In the genomic region with DNA sequence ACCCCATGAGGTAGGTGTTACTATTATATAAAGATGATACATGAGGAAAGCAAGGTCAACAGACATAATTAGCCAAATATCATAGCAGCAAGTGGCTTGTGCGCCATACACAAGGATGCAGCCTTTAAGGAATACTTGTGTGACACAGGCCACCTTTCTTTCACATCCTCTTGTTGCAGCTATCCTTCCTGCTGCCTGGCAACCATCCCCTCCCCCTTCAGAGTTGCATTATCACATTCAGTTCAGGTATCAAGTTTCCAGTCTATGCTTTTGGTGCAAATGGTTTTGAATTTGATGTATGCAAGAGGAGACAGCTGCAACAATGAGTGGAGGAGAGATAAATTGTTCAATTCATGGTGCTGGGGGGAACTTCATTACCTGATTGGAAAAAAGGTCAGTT, we compare ENCODE assay signal across 15 cellular contexts. TPM values are rescaled to one million over a fixed set of nuclear protein-coding genes. Genes with fewer than 3 reads are reported as not detected.
DNase-seq lines count a peak whose midpoint lies in the region; FAIRE-seq and TF ChIP-seq lines count a peak whose summit lies in the region.
"Had no signal": no experiment of that assay in that cellular context is flagged by ENCODE, and none has a peak within 500 bp of the region (broad histone marks: within the 10 kb centered on the region; RNA-seq: fewer than 3 reads in every experiment).

No MANE protein-coding gene starts in this region.

- FAIRE-seq in GM12891 (lab: Jason Lieb, UNC), result peak; percentile 88

- no peak for TF ChIP-seq POLR2A in GM12891 (IDR thresholded peaks at IDR 0.05; ENCODE audit: low read depth, low read length)

- peak; percentile 26 for DNase-seq in COLO668 (lab: John Stamatoyannopoulos, UW; ENCODE audit: unreplicated experiment)
- no peak for DNase-seq in GM12891 (ENCODE audit: insufficient read length, low spot score)
- peak; percentile 77 for DNase-seq in NCI-H146 (lab: John Stamatoyannopoulos, UW)
- DNase-seq in NCI-H748 treated with DMSO at 0.1 percent for 48 hours (lab: John Stamatoyannopoulos, UW), result peak; percentile 54
- no peak for DNase-seq in Ammon's horn (ENCODE audit: low spot score)
- no peak for DNase-seq in AG20443 (ENCODE audit: low spot score)
- no peak for DNase-seq in stimulated activated CD4-positive, alpha-beta T cell treated with anti-CD3 and anti-CD28 coated beads, Interleukin-2, amount 100 ng/mL, for 24 hours
- DNase-seq in cortex of kidney (lab: John Stamatoyannopoulos, UW), result no peak
- DNase-seq: activated CD4-positive, alpha-beta memory T cell treated with anti-CD3 and anti-CD28 coated beads, Interleukin-2, amount 10 ng/mL, durations not matched to agents 7 days and 5 days; activated naive CD8-positive, alpha-beta T cell treated with anti-CD3 and anti-CD28 coated beads for 36 hours; activated T-cell treated with anti-CD3 and anti-CD28 coated beads, Interleukin-2, amount 50 U/mL, for 48 hours; dermis blood vessel endothelial cell; foreskin keratinocyte; kidney glomerular epithelial cell; stimulated activated CD4-positive, alpha-beta T cell treated with anti-CD3 and anti-CD28 coated beads, Interleukin-4, amount 100 ng/mL, for 1 hour had no signal

TF ChIP-seq in GM12891, 5 proteins besides CTCF, POLR2A, EP300 and RAD21:
- no peak for TF ChIP-seq PAX5 (IDR thresholded peaks at IDR 0.05; ENCODE audit: insufficient read depth, low read length, severe bottlenecking)
- TF ChIP-seq POU2F2 (IDR thresholded peaks at IDR 0.05; ENCODE audit: low read depth, low read length), result no peak
- no peak for TF ChIP-seq TAF1 (IDR thresholded peaks at IDR 0.05; ENCODE audit: low read depth, low read length)
- TF ChIP-seq SPI1 (IDR thresholded peaks at IDR 0.05; ENCODE audit: low read depth, low read length), result no peak
- TF ChIP-seq POLR2AphosphoS5 (IDR thresholded peaks at IDR 0.05; ENCODE audit: low read depth, low read length), result no peak
TF ChIP-seq in GM12891: peak in this region for 0.

RNA-seq across cellular contexts. Expression of a gene that starts 6.4 kb away (rescaled TPM):
- 0.23 TPM for polyA plus RNA-seq in GM12891 (2012; ENCODE audit: low read depth, missing spikeins)

RNA-seq across cellular contexts. Expression of a gene that starts 38.0 kb away (rescaled TPM):
- polyA plus RNA-seq in GM12891 (2012; ENCODE audit: low read depth, missing spikeins), result 2.8 TPM

RNA-seq across cellular contexts. Expression of a gene that starts 42.7 kb away (rescaled TPM):
- polyA plus RNA-seq in GM12891 (2012; ENCODE audit: low read depth, missing spikeins), result 1.1 TPM

RNA-seq across cellular contexts. Expression of a gene that starts 47.5 kb away (rescaled TPM):
- polyA plus RNA-seq in GM12891 (2012; ENCODE audit: low read depth, missing spikeins), result 3.7 TPM

Comparison
In these comparisons a context has a peak if more than half of its experiments do, and no peak if none do; other contexts are left out.
1. DNase-seq: peak in COLO668 (single experiment), NCI-H146 (single experiment) and NCI-H748 treated with DMSO at 0.1 percent for 48 hours (single experiment); none in GM12891 (single experiment), Ammon's horn (single experiment), AG20443 (single experiment), stimulated activated CD4-positive, alpha-beta T cell treated with anti-CD3 and anti-CD28 coated beads, Interleukin-2, amount 100 ng/mL, for 24 hours (0 of 2) and cortex of kidney (single experiment).